In genomic region chr3:43996379-43997301, GRCh38 we compare ENCODE assay signal across 8 cellular contexts.
DNase-seq lines count a peak whose midpoint lies in the region; ATAC-seq, FAIRE-seq and TF ChIP-seq lines count a peak whose summit lies in the region.

No MANE protein-coding gene starts in this region.

- in situ Hi-C loops in brain microvascular endothelial cell (cut with HindIII; ENCODE audit: low pct_ligation_motif_present, low sequenced_read_pairs): no loop called here

- no peak for FAIRE-seq in kidney (lab: Jason Lieb, UNC)

- no peaks in the 10 kb centered on the region for H3K36me3 ChIP-seq in brain microvascular endothelial cell (replicated peaks)
- H3K36me3 ChIP-seq in kidney (ENCODE audit: control insufficient read depth in 1 of 2, insufficient read depth in 2 of 2, low read length in 2 of 2): no peaks in the 10 kb centered on the region
- no peaks in the 10 kb centered on the region for H3K36me3 ChIP-seq in subcutaneous abdominal adipose tissue (ENCODE audit: control insufficient read depth in 5 of 5, insufficient read depth in 5 of 5, low read length in 5 of 5)

- no peak for ATAC-seq in HG02981 (IDR thresholded peaks at IDR 0.05; ENCODE audit: unreplicated experiment)
- ATAC-seq in HG02840 (IDR thresholded peaks at IDR 0.05; ENCODE audit: low FRiP score, unreplicated experiment): no peak

- intact Hi-C loops in kidney (cut with DNase I): no loop called here

- H3K27me3 ChIP-seq in brain microvascular endothelial cell (replicated peaks) (peaks cover 18% of the 10 kb centered on the region), subcutaneous abdominal adipose tissue (ENCODE audit: control insufficient read depth in 5 of 5, insufficient read depth in 4 of 5, low read length in 5 of 5) (peaks cover 44 to 68% (median 60%) of the 10 kb centered on the region in 5 donors)

- peak; percentile 46 for TF ChIP-seq CTCF in brain microvascular endothelial cell (IDR thresholded peaks at IDR 0.05; ENCODE audit: low read depth, low read length, missing control alignments)
- peak; percentile 35 for TF ChIP-seq CTCF in kidney (IDR thresholded peaks at IDR 0.05; ENCODE audit: borderline replicate concordance, extremely low read depth, insufficient read depth)

- H3K27ac ChIP-seq in brain microvascular endothelial cell (no peak overlapping the region), kidney (ENCODE audit: low read depth in 2 of 2, low read length in 2 of 2) (no peak overlapping the region), subcutaneous abdominal adipose tissue (ENCODE audit: low read depth, low read length) (no peak overlapping the region)

- peak overlapping the region in 1 of 2 donors; percentile 19 for H3K9ac ChIP-seq in kidney (ENCODE audit: low read length in 2 of 2)
- H3K9ac ChIP-seq in subcutaneous abdominal adipose tissue (ENCODE audit: low read length in 5 of 5): peak overlapping the region in 1 of 5 donors; percentile 21

- peak; percentile 9 for DNase-seq in stimulated activated CD4-positive, alpha-beta T cell treated with anti-CD3 and anti-CD28 coated beads, Interleukin-4, amount 100 ng/mL, for 1 hour
- DNase-seq in stimulated activated CD4-positive, alpha-beta T cell treated with anti-CD3 and anti-CD28 coated beads, Interleukin-2, amount 100 ng/mL, for 48 hours: no peak
- DNase-seq in NCI-H510A treated with DMSO at 0.1 percent for 48 hours (lab: John Stamatoyannopoulos, UW) (peak; percentile 44), brain microvascular endothelial cell (no peak), kidney (no peak)

- H3K4me1 ChIP-seq in kidney (ENCODE audit: control insufficient read depth in 1 of 2, insufficient read depth in 1 of 2, low read depth in 1 of 2, low read length in 2 of 2) (peaks cover 0 to 31% of the 10 kb centered on the region in 2 donors), subcutaneous abdominal adipose tissue (ENCODE audit: control insufficient read depth in 5 of 5, insufficient read depth in 5 of 5, low read length in 5 of 5) (peaks cover 4 to 51% (median 47%) of the 10 kb centered on the region in 5 donors)

- peak overlapping the region; percentile 67 for H3K4me3 ChIP-seq in brain microvascular endothelial cell (ENCODE audit: low read depth, low read length)
- H3K4me3 ChIP-seq in kidney (ENCODE audit: low read length in 2 of 2): peak overlapping the region; percentile 60 to 64
- peak overlapping the region; percentile 19 to 64 (median 47) for H3K4me3 ChIP-seq in subcutaneous abdominal adipose tissue (ENCODE audit: low read depth in 1 of 5, low read length in 5 of 5)

- peaks cover 0 to 8% of the 10 kb centered on the region in 2 donors for H3K9me3 ChIP-seq in kidney (ENCODE audit: control insufficient read depth in 1 of 2, low read length in 2 of 2)
- H3K9me3 ChIP-seq in subcutaneous abdominal adipose tissue (ENCODE audit: control insufficient read depth in 5 of 5, low read length in 5 of 5): peaks cover 0 to 12% (median 3%) of the 10 kb centered on the region in 5 donors

Comparison
In these comparisons a context has a peak if more than half of its experiments do, and no peak if none do; other contexts are left out.
1. DNase-seq: peak in stimulated activated CD4-positive, alpha-beta T cell treated with anti-CD3 and anti-CD28 coated beads, Interleukin-4, amount 100 ng/mL, for 1 hour (single experiment) and NCI-H510A treated with DMSO at 0.1 percent for 48 hours (single experiment); none in stimulated activated CD4-positive, alpha-beta T cell treated with anti-CD3 and anti-CD28 coated beads, Interleukin-2, amount 100 ng/mL, for 48 hours (0 of 2), brain microvascular endothelial cell (single experiment) and kidney (single experiment).
2. Peak in every context shown above with its lines, with median percentiles within 50 percentile points of each other: H3K4me3 ChIP-seq.